37 cellular contexts compared by ENCODE assay signal in the genomic region with DNA sequence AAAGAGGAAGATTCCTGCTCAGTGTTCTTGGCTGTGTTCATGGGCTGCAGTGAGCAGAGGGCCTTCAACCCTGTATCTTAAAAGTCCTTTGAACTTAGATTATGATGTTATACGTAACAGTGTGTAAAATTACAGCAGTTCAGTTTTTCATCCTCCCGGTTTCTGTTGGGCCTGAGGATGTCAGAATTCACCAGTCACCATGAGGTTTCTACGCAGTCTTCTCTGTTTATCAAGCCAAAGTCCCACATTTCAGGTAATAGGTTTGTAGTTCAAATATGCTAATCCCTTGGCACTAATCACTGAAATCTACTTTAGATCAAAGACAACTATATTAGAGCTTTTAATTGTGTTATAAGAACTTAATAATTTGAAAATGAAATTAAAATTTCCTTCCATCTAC.
"Had no signal": no experiment of that assay in that cellular context is flagged by ENCODE, and none has a peak within 500 bp of the region (broad histone marks: within the 10 kb centered on the region; RNA-seq: fewer than 3 reads in every experiment).

No MANE protein-coding gene starts in this region.

- H3K4me3 ChIP-seq: adrenal gland, body of pancreas, breast epithelium had no signal

- H3K27me3 ChIP-seq: adrenal gland, body of pancreas, brain microvascular endothelial cell, breast epithelium had no signal

- H3K27ac ChIP-seq: adrenal gland, body of pancreas, brain microvascular endothelial cell, breast epithelium, VCaP had no signal

- DNase-seq: activated B cell treated with CpG ODN at 0.5 μM for 24 hours; activated CD4-positive, alpha-beta memory T cell treated with anti-CD3 and anti-CD28 coated beads for 36 hours; activated CD4-positive, alpha-beta T cell treated with anti-CD3 and anti-CD28 coated beads for 4 hours; activated CD4-positive, alpha-beta T cell treated with anti-CD3 and anti-CD28 coated beads, Interleukin-2, amount 10 ng/mL, durations not matched to agents 24 days and 14 days; activated CD4-positive, alpha-beta T cell treated with anti-CD3 and anti-CD28 coated beads, Interleukin-2, amount 50 U/mL, for 1 hour; activated CD4-positive, alpha-beta T cell treated with anti-CD3 and anti-CD28 coated beads, Interleukin-2, amount 50 U/mL, for 4 hours; activated CD4-positive, CD25-positive, alpha-beta regulatory T cell treated with anti-CD3 and anti-CD28 coated beads, Interleukin-2, amount 50 U/mL, for 72 hours; activated CD8-positive, alpha-beta memory T cell treated with anti-CD3 and anti-CD28 coated beads, Interleukin-2, amount 50 U/mL, for 4 hours; activated CD8-positive, alpha-beta T cell treated with anti-CD3 and anti-CD28 coated beads for 36 hours; activated effector memory CD4-positive, alpha-beta T cell treated with anti-CD3 and anti-CD28 coated beads, Interleukin-2, amount 50 U/mL, for 16 hours; activated gamma-delta T cell treated with Interleukin-2 at 50 U/mL for 16 hours; activated naive CD4-positive, alpha-beta T cell; activated naive CD4-positive, alpha-beta T cell treated with anti-CD3 and anti-CD28 coated beads for 36 hours; activated naive CD4-positive, alpha-beta T cell treated with anti-CD3 and anti-CD28 coated beads, Interleukin-2, amount 50 U/mL, for 16 hours; activated naive CD8-positive, alpha-beta T cell treated with anti-CD3 and anti-CD28 coated beads, Interleukin-2, amount 10 ng/mL, durations not matched to agents 7 days and 5 days; activated T-cell treated with anti-CD3 and anti-CD28 coated beads for 4 hours; activated T-cell treated with anti-CD3 and anti-CD28 coated beads, Interleukin-2, amount 50 U/mL, for 1 hour; activated T-cell treated with anti-CD3 and anti-CD28 coated beads, Interleukin-2, amount 50 U/mL, for 4 hours; activated T-cell treated with anti-CD3 and anti-CD28 coated beads, Interleukin-2, amount 50 U/mL, for 72 hours; adrenal gland; amniotic stem cell; aorta; body of pancreas; brain microvascular endothelial cell; central memory CD4-positive, alpha-beta T cell; T-helper 2 cell; T-helper 9 cell had no signal

- H3K4me1 Mint-ChIP-seq: activated B cell treated with CpG ODN at 0.5 μM for 24 hours; activated CD4-positive, alpha-beta T cell treated with anti-CD3 and anti-CD28 coated beads, Interleukin-2, amount 10 ng/mL, durations not matched to agents 24 days and 14 days; activated T-helper 17 cell treated with anti-CD3 and anti-CD28 coated beads, Interleukin-2, amount 50 U/mL, for 72 hours had no signal

- H3K27me3 Mint-ChIP-seq: activated B cell treated with CpG ODN at 0.5 μM for 24 hours; activated CD4-positive, alpha-beta memory T cell treated with anti-CD3 and anti-CD28 coated beads for 36 hours; activated CD4-positive, alpha-beta T cell treated with anti-CD3 and anti-CD28 coated beads, Interleukin-2, amount 10 ng/mL, durations not matched to agents 24 days and 14 days; activated CD8-positive, alpha-beta T cell treated with anti-CD3 and anti-CD28 coated beads for 36 hours; activated naive CD8-positive, alpha-beta T cell treated with anti-CD3 and anti-CD28 coated beads, Interleukin-2, amount 10 ng/mL, durations not matched to agents 7 days and 5 days; activated T-helper 17 cell treated with anti-CD3 and anti-CD28 coated beads, Interleukin-2, amount 50 U/mL, for 72 hours had no signal

- H3K9me3 Mint-ChIP-seq: activated B cell treated with CpG ODN at 0.5 μM for 24 hours; activated CD4-positive, alpha-beta memory T cell treated with anti-CD3 and anti-CD28 coated beads for 36 hours; activated CD4-positive, alpha-beta T cell treated with anti-CD3 and anti-CD28 coated beads, Interleukin-2, amount 10 ng/mL, durations not matched to agents 24 days and 14 days; activated CD8-positive, alpha-beta T cell treated with anti-CD3 and anti-CD28 coated beads for 36 hours; activated naive CD4-positive, alpha-beta T cell treated with anti-CD3 and anti-CD28 coated beads for 36 hours; activated naive CD4-positive, alpha-beta T cell treated with anti-CD3 and anti-CD28 coated beads, Interleukin-2, amount 50 U/mL, for 72 hours; activated naive CD8-positive, alpha-beta T cell treated with anti-CD3 and anti-CD28 coated beads, Interleukin-2, amount 10 ng/mL, durations not matched to agents 7 days and 5 days; activated T-cell treated with anti-CD3 and anti-CD28 coated beads, Interleukin-2, amount 50 U/mL, for 4 hours; activated T-cell treated with anti-CD3 and anti-CD28 coated beads, Interleukin-2, amount 50 U/mL, for 72 hours; activated T-helper 1 cell treated with anti-CD3 and anti-CD28 coated beads, Interleukin-12 subunit alpha, Interleukin-12 subunit beta, Interleukin-2, Interleukin-4 antibody, amounts not matched to agents 30 ng/mL and 10 ng/mL and 1 ng/mL, durations not matched to agents 14 hours and 24 hours and 36 hours; activated T-helper 17 cell treated with anti-CD3 and anti-CD28 coated beads, Interleukin-2, amount 50 U/mL, for 72 hours; T-helper 1 cell treated with Interleukin-12 subunit alpha and Interleukin-12 subunit beta and Interleukin-4 antibody, amounts not matched to agents 30 μg/mL and 1 μg/mL, for 36 hours; T-helper 2 cell treated with Interferon-gamma antibody and Interleukin-4, amounts not matched to agents 5 μg/mL and 100 μg/mL, for 36 hours had no signal

- H3K36me3 ChIP-seq: breast epithelium had no signal

- ATAC-seq: activated CD8-positive, alpha-beta T cell treated with anti-CD3 and anti-CD28 coated beads for 36 hours; activated naive CD4-positive, alpha-beta T cell treated with anti-CD3 and anti-CD28 coated beads, Interleukin-2, amount 50 U/mL, for 72 hours; activated T-cell treated with anti-CD3 and anti-CD28 coated beads, Interleukin-2, amount 50 U/mL, for 4 hours; activated T-helper 17 cell treated with anti-CD3 and anti-CD28 coated beads, Interleukin-2, amount 50 U/mL, for 72 hours; body of pancreas had no signal

- H3K27ac Mint-ChIP-seq: activated B cell treated with CpG ODN at 0.5 μM for 24 hours; activated CD4-positive, alpha-beta memory T cell treated with anti-CD3 and anti-CD28 coated beads for 36 hours; activated CD4-positive, alpha-beta T cell treated with anti-CD3 and anti-CD28 coated beads, Interleukin-2, amount 10 ng/mL, durations not matched to agents 24 days and 14 days; activated CD8-positive, alpha-beta T cell treated with anti-CD3 and anti-CD28 coated beads for 36 hours; activated naive CD4-positive, alpha-beta T cell treated with anti-CD3 and anti-CD28 coated beads for 36 hours; activated naive CD4-positive, alpha-beta T cell treated with anti-CD3 and anti-CD28 coated beads, Interleukin-2, amount 50 U/mL, for 72 hours; activated naive CD8-positive, alpha-beta T cell treated with anti-CD3 and anti-CD28 coated beads, Interleukin-2, amount 10 ng/mL, durations not matched to agents 7 days and 5 days; activated T-helper 1 cell treated with anti-CD3 and anti-CD28 coated beads, Interleukin-12 subunit alpha, Interleukin-12 subunit beta, Interleukin-2, Interleukin-4 antibody, amounts not matched to agents 30 ng/mL and 10 ng/mL and 1 ng/mL, durations not matched to agents 14 hours and 24 hours and 36 hours; activated T-helper 17 cell treated with anti-CD3 and anti-CD28 coated beads, Interleukin-2, amount 50 U/mL, for 72 hours; T-helper 1 cell treated with Interleukin-12 subunit alpha and Interleukin-12 subunit beta and Interleukin-4 antibody, amounts not matched to agents 30 μg/mL and 1 μg/mL, for 36 hours; T-helper 2 cell treated with Interferon-gamma antibody and Interleukin-4, amounts not matched to agents 5 μg/mL and 100 μg/mL, for 36 hours had no signal

- H3K4me1 ChIP-seq: adrenal gland, body of pancreas, breast epithelium had no signal

- H3K4me3 Mint-ChIP-seq: activated B cell treated with CpG ODN at 0.5 μM for 24 hours; activated CD4-positive, alpha-beta memory T cell treated with anti-CD3 and anti-CD28 coated beads for 36 hours; activated CD4-positive, alpha-beta T cell treated with anti-CD3 and anti-CD28 coated beads, Interleukin-2, amount 10 ng/mL, durations not matched to agents 24 days and 14 days; activated CD8-positive, alpha-beta T cell treated with anti-CD3 and anti-CD28 coated beads for 36 hours; activated naive CD4-positive, alpha-beta T cell treated with anti-CD3 and anti-CD28 coated beads for 36 hours; activated naive CD8-positive, alpha-beta T cell treated with anti-CD3 and anti-CD28 coated beads, Interleukin-2, amount 10 ng/mL, durations not matched to agents 7 days and 5 days; activated T-cell treated with anti-CD3 and anti-CD28 coated beads, Interleukin-2, amount 50 U/mL, for 4 hours; activated T-cell treated with anti-CD3 and anti-CD28 coated beads, Interleukin-2, amount 50 U/mL, for 72 hours; activated T-helper 1 cell treated with anti-CD3 and anti-CD28 coated beads, Interleukin-12 subunit alpha, Interleukin-12 subunit beta, Interleukin-2, Interleukin-4 antibody, amounts not matched to agents 30 ng/mL and 10 ng/mL and 1 ng/mL, durations not matched to agents 14 hours and 24 hours and 36 hours; activated T-helper 17 cell treated with anti-CD3 and anti-CD28 coated beads, Interleukin-2, amount 50 U/mL, for 72 hours; T-helper 1 cell treated with Interleukin-12 subunit alpha and Interleukin-12 subunit beta and Interleukin-4 antibody, amounts not matched to agents 30 μg/mL and 1 μg/mL, for 36 hours; T-helper 2 cell treated with Interferon-gamma antibody and Interleukin-4, amounts not matched to agents 5 μg/mL and 100 μg/mL, for 36 hours had no signal

- H3K9me3 ChIP-seq: adrenal gland, body of pancreas, breast epithelium had no signal

- FAIRE-seq: astrocyte, colon, TTC549 had no signal
